ENCODE assay signal across 8 cellular contexts in the genomic region with DNA sequence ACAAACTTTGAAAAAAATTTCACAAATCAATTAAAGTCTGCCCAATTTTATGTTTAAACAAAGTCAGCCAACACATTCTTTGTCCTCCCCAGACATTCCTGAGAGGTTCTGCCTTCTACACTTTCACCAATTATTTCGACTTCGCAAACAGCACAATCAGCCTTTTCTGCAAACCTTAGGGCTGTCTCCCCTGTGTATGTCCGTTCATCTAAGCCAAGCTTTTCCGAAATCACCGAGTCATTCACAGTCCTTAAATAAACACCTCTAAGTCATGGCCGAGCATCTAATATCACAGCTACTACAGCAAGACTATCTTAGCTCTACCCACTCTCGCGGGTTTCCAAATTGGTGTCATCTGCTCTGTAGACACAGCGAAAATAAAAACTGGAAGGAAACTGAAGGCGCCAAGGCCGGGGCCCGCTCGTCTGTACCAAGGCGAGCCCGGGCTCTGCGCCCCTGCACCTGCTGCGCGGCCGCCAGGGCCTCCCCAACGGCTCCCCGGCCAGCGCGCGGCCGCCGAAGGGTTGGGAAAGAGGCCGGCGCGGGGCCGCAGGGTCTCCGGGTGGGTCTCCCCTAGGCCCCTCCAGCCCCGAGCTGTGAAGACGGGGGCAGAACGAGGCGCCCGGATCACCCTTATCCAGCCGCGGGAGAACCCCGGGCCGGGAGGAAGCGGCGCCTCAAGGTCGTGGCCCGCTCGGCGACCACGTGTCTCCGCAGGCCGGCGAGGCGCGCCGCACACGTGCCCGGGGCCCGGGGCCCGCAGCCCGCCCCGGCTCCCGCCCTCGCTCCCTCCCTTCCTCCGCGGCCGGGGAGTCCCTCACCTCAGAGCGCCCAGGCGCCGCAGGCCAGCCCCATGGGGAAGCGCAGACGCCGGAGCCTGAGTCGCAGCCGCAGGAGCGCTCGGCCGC. TPM values are rescaled to one million over a fixed set of nuclear protein-coding genes. Genes with fewer than 3 reads are reported as not detected.
DNase-seq lines count a peak whose midpoint lies in the region; ATAC-seq and TF ChIP-seq lines count a peak whose summit lies in the region.

No MANE protein-coding gene starts in this region.

- peaks cover 40% of the 10 kb centered on the region for H3K4me1 Mint-ChIP-seq in CD14-positive monocyte

- H3K27ac ChIP-seq in iPS-20b (ENCODE audit: low read length) = no peak overlapping the region
- peak overlapping the region; percentile 84 to 98 (median 95) for H3K27ac ChIP-seq in gastrocnemius medialis

- DNase-seq in CD14-positive monocyte (ENCODE audit: low spot score) (peak; percentile 81), NOMO-1 treated with dmso at 0.1 percent for 144 hours (lab: John Stamatoyannopoulos, UW; ENCODE audit: unreplicated experiment) (peak; percentile 56), astrocyte of the cerebellum (ENCODE audit: low read depth) (no peak), gastrocnemius medialis (peak; percentile 37 to 61), NCI-H226 (no peak)

- H3K4me3 ChIP-seq in astrocyte of the cerebellum (ENCODE audit: low read depth, low read length) (peak overlapping the region; percentile 66), iPS-20b (ENCODE audit: low read length) (peak overlapping the region; percentile 73), gastrocnemius medialis (peak overlapping the region; percentile 67 to 76 (median 69))

- peak overlapping the region; percentile 65 for H3K9ac ChIP-seq in iPS-20b (ENCODE audit: low read depth, low read length)

- H3K27ac Mint-ChIP-seq in CD14-positive monocyte = peak overlapping the region; percentile 18 to 88 (median 82)

- in situ Hi-C loops in astrocyte of the cerebellum (cut with HindIII; ENCODE audit: low sequenced_read_pairs) (loop anchor here (5.0 kb wide), 1 partner anchor 220 kb away; no protein-coding TSS in a partner anchor), gastrocnemius medialis (cut with MboI; ENCODE audit: low sequenced_read_pairs in 4 of 4) (no loop called here)

- ATAC-seq in GM18909 (IDR thresholded peaks at IDR 0.05; ENCODE audit: poor library complexity, unreplicated experiment) = peak; percentile 46
- ATAC-seq in HG03135 (IDR thresholded peaks at IDR 0.05; ENCODE audit: unreplicated experiment) = peak; percentile 49
- peak; percentile 69 to 72 for ATAC-seq in gastrocnemius medialis

- H3K4me3 Mint-ChIP-seq in CD14-positive monocyte = peak overlapping the region; percentile 68 to 94

- peaks cover 22 to 23% of the 10 kb centered on the region in 2 donors for H3K36me3 Mint-ChIP-seq in CD14-positive monocyte

- no peak for TF ChIP-seq CTCF in CD14-positive monocyte (IDR thresholded peaks at IDR 0.05)
- no peak for TF ChIP-seq CTCF in astrocyte of the cerebellum (IDR thresholded peaks at IDR 0.05; ENCODE audit: low read depth, low read length, missing control alignments)
- peak in 3 of 5 experiments; percentile 12 to 36 (median 34) for TF ChIP-seq CTCF in gastrocnemius medialis (IDR thresholded peaks at IDR 0.05 in 4 of 5, conservative IDR thresholded peaks at IDR 0.05 in 1 of 5)

- intact Hi-C loops in CD14-positive monocyte (cut with micrococcal nuclease) = loop anchor here (5.0 to 10.0 kb wide), 2 partner anchors 325 to 493 kb away; a partner anchor contains a TSS
- intact Hi-C loops in gastrocnemius medialis (cut with DNase I; ENCODE audit: low total_unique reads) = loop anchor here (1.0 to 10.0 kb wide), 5 partner anchors 42 to 493 kb away; a partner anchor contains a TSS

- H3K27me3 ChIP-seq in iPS-20b (ENCODE audit: insufficient read depth, low read length) (peaks cover 21% of the 10 kb centered on the region; the same call in 1 of the 2 replicates), gastrocnemius medialis (no peaks in the 10 kb centered on the region)

- no peak for TF ChIP-seq POLR2A in gastrocnemius medialis (IDR thresholded peaks at IDR 0.05)

- no peaks in the 10 kb centered on the region for H3K9me3 Mint-ChIP-seq in CD14-positive monocyte

- H3K36me3 ChIP-seq in iPS-20b (ENCODE audit: insufficient read depth, low read depth, low read length) = peaks cover 25% of the 10 kb centered on the region
- peaks cover 0 to 23% of the 10 kb centered on the region in 2 donors for H3K36me3 ChIP-seq in gastrocnemius medialis

- H3K9me3 ChIP-seq in iPS-20b (ENCODE audit: insufficient read depth, low read depth, low read length) = no peaks in the 10 kb centered on the region
- H3K9me3 ChIP-seq in gastrocnemius medialis = no peaks in the 10 kb centered on the region

- no peaks in the 10 kb centered on the region for H3K27me3 Mint-ChIP-seq in CD14-positive monocyte (ENCODE audit: low read depth in 3 of 3)

- H3K4me1 ChIP-seq in iPS-20b (ENCODE audit: insufficient read depth, low read length) = no peaks in the 10 kb centered on the region; the same call in 1 of the 2 replicates
- H3K4me1 ChIP-seq in gastrocnemius medialis = peaks cover 30 to 32% of the 10 kb centered on the region in 2 donors

RNA-seq across cellular contexts. Expression of a gene that starts 0.6 kb away (rescaled TPM):
- polyA plus RNA-seq in CD14-positive monocyte = 10 to 100 TPM; 22.7 to 23.6 TPM
- total RNA-seq in gastrocnemius medialis = 100 to 1,000 TPM; 134 to 339 (median 255) TPM

Comparison
In these comparisons a context has a peak if more than half of its experiments do, and no peak if none do; other contexts are left out.
1. DNase-seq: peak in CD14-positive monocyte (single experiment), NOMO-1 treated with dmso at 0.1 percent for 144 hours (single experiment) and gastrocnemius medialis (2 of 2); none in astrocyte of the cerebellum (single experiment) and NCI-H226 (single experiment).
2. CTCF ChIP-seq: peak in gastrocnemius medialis (3 of 5); none in CD14-positive monocyte (single experiment) and astrocyte of the cerebellum (single experiment).
3. Peak in every context shown above with its lines, with median percentiles within 50 percentile points of each other: ATAC-seq and H3K4me3 ChIP-seq.